22 cellular contexts compared by ENCODE assay signal in genomic region chr16:27747946-27748345, GRCh38.
"Had no signal": no experiment of that assay in that cellular context is flagged by ENCODE, and none has a peak within 500 bp of the region (broad histone marks: within the 10 kb centered on the region; RNA-seq: fewer than 3 reads in every experiment).

No MANE protein-coding gene starts in this region.

- H3K9me3 ChIP-seq: SK-N-SH had no signal

- FAIRE-seq: HepG2, RCC 7860 had no signal

- H3K4me2 ChIP-seq: KMS-11, SK-N-SH had no signal

- ATAC-seq: HepG2 had no signal

- H3K9ac ChIP-seq: KMS-11, SK-N-SH had no signal

- DNase-seq: IMR-90, Kasumi-1, MM.1S, NCI-H1092 treated with DMSO at 0.1 percent for 48 hours, NCI-H1436, NCI-H187, NCI-H2029 treated with DMSO at 0.1 percent for 48 hours, NCI-H2107, NCI-H2171, NCI-H226, NCI-H446, NCI-H510A, NCI-H524 treated with DMSO at 0.1 percent for 48 hours, NCI-H69, NCI-H774, RPMI8226, SHP77, SK-N-SH, SW 1271 had no signal

- H3K27ac ChIP-seq: KMS-11 had no signal
